In the genomic region with DNA sequence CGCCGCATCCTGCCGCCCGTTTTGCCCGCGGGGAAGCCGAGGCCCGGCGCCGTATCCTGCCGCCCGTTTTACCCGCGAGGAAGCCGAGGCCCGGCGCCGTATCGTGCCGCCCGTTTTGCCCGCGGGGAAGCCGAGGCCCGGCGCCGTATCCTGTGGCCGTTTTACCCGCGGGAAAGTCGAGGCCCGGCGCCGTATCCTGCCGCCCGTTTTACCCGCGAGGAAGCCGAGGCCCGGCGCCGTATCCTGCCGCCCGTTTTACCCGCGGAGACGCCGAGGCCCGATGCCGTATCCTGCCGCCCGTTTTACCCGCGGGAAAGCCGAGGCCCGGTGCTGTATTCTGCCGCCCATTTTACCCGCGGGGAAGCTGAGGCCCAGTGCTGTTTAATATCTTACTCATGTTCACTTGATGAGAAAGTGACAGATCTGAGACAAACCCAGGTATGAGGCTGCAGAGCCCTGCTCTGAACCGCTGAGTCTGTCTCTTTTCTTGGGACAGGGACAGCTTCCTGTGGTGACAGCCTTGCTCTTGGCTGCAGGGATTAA, we compare ENCODE assay signal across 11 cellular contexts.
A peak's percentile ranks its signal among the peaks of the same experiment; 100 is the strongest.
DNase-seq lines count a peak whose midpoint lies in the region; ATAC-seq, FAIRE-seq and TF ChIP-seq lines count a peak whose summit lies in the region.
"Had no signal": no experiment of that assay in that cellular context is flagged by ENCODE, and none has a peak within 500 bp of the region (broad histone marks: within the 10 kb centered on the region; RNA-seq: fewer than 3 reads in every experiment).

No MANE protein-coding gene starts in this region.

- H3K36me3 Mint-ChIP-seq in Calu3 (ENCODE audit: insufficient read depth, unreplicated experiment) = no peaks in the 10 kb centered on the region
- H3K36me3 Mint-ChIP-seq in activated naive CD8-positive, alpha-beta T cell treated with anti-CD3 and anti-CD28 coated beads, Interleukin-2, amount 10 ng/mL, durations not matched to agents 7 days and 5 days = no peaks in the 10 kb centered on the region

- no peaks in the 10 kb centered on the region for H3K9me3 Mint-ChIP-seq in Calu3 (ENCODE audit: low read depth, unreplicated experiment)
- peaks cover 2% of the 10 kb centered on the region for H3K9me3 Mint-ChIP-seq in activated naive CD8-positive, alpha-beta T cell treated with anti-CD3 and anti-CD28 coated beads, Interleukin-2, amount 10 ng/mL, durations not matched to agents 7 days and 5 days

- H2BK5ac ChIP-seq in mesenchymal stem cell (ENCODE audit: low read depth, low read length, poor library complexity, severe bottlenecking) = no peak overlapping the region

- H3K4me1 ChIP-seq in A549 (no peaks in the 10 kb centered on the region), mesenchymal stem cell (ENCODE audit: control insufficient read depth, insufficient read depth, low read depth, low read length) (no peaks in the 10 kb centered on the region)

- DNase-seq in A549 (ENCODE audit: low read depth in 1 of 2, low spot score in 1 of 2) = peak in 1 of 2 experiments; percentile 27
- DNase-seq in Calu3 = no peak
- DNase-seq in activated naive CD8-positive, alpha-beta T cell treated with anti-CD3 and anti-CD28 coated beads, Interleukin-2, amount 10 ng/mL, durations not matched to agents 7 days and 5 days = no peak
- no peak for DNase-seq in mesenchymal stem cell
- no peak for DNase-seq in NCI-H526 treated with DMSO at 0.1 percent for 48 hours (lab: John Stamatoyannopoulos, UW)
- no peak for DNase-seq in NCI-H1436 (lab: John Stamatoyannopoulos, UW)
- DNase-seq in SK-N-DZ (ENCODE audit: low spot score) = no peak
- DNase-seq: central memory CD4-positive, alpha-beta T cell; NCI-H1694 had no signal

- H3K9ac ChIP-seq in mesenchymal stem cell (ENCODE audit: low read length) = peak overlapping the region; percentile 43

- WGBS in A549 (ENCODE audit: missing lambda C conversion rate) = 12% methylated on average over 26 of the region's 60 CpGs
- WGBS in mesenchymal stem cell = 92% methylated on average over 60 of the region's 60 CpGs

- no peak for TF ChIP-seq EP300 in A549 (IDR thresholded peaks at IDR 0.05)

- peak overlapping the region; percentile 41 for H3K4me3 ChIP-seq in A549
- H3K4me3 ChIP-seq in mesenchymal stem cell (ENCODE audit: insufficient read depth in 1 of 2, low read depth in 1 of 2, low read length in 2 of 2) = no peak overlapping the region
- H3K4me3 ChIP-seq: lung had no signal

- TF ChIP-seq CTCF in A549 (IDR thresholded peaks at IDR 0.05) (no peak), Calu3 (IDR thresholded peaks at IDR 0.05; ENCODE audit: unreplicated experiment) (no peak)

- no peak overlapping the region for H3K23ac ChIP-seq in mesenchymal stem cell (ENCODE audit: low read length in 2 of 2)

- H3K27ac Mint-ChIP-seq in Calu3 (ENCODE audit: unreplicated experiment) = no peak overlapping the region
- no peak overlapping the region for H3K27ac Mint-ChIP-seq in activated naive CD8-positive, alpha-beta T cell treated with anti-CD3 and anti-CD28 coated beads, Interleukin-2, amount 10 ng/mL, durations not matched to agents 7 days and 5 days

- ATAC-seq in A549 (0 out of 6 replicates have a peak, but pooled peaks of 1 of the 2 experiments have one; percentile 26), HG02642 (IDR thresholded peaks at IDR 0.05; ENCODE audit: poor library complexity, unreplicated experiment) (no peak)
- no peak for ATAC-seq in activated naive CD8-positive, alpha-beta T cell treated with anti-CD3 and anti-CD28 coated beads, Interleukin-2, amount 10 ng/mL, durations not matched to agents 7 days and 5 days (ENCODE audit: low read depth)

- H2BK120ac ChIP-seq in mesenchymal stem cell (ENCODE audit: low read depth, low read length) = no peak overlapping the region

- no peak overlapping the region for H2AK5ac ChIP-seq in mesenchymal stem cell (ENCODE audit: low read length, severe bottlenecking)

- H3K27me3 Mint-ChIP-seq in Calu3 (ENCODE audit: unreplicated experiment) = peaks cover 96% of the 10 kb centered on the region
- peaks cover 39% of the 10 kb centered on the region for H3K27me3 Mint-ChIP-seq in activated naive CD8-positive, alpha-beta T cell treated with anti-CD3 and anti-CD28 coated beads, Interleukin-2, amount 10 ng/mL, durations not matched to agents 7 days and 5 days

- intact Hi-C loops in Calu3 (cut with micrococcal nuclease; ENCODE audit: unreplicated experiment) = no loop called here

- POLR2A ChIA-PET in A549 (lab: Yijun Ruan, JAX) = interaction anchor here (0.5 kb wide), 1 partner anchor 52 kb away, joined by 6 read pairs; no protein-coding TSS in a partner anchor
- POLR2A ChIA-PET in activated naive CD8-positive, alpha-beta T cell treated with anti-CD3 and anti-CD28 coated beads, Interleukin-2, amount 10 ng/mL, durations not matched to agents 7 days and 5 days (lab: Charles Lee) = no interaction called here

- peak overlapping the region; percentile 58 for H3K4me3 Mint-ChIP-seq in Calu3 (ENCODE audit: low read depth, unreplicated experiment)
- peak overlapping the region; percentile 61 for H3K4me3 Mint-ChIP-seq in activated naive CD8-positive, alpha-beta T cell treated with anti-CD3 and anti-CD28 coated beads, Interleukin-2, amount 10 ng/mL, durations not matched to agents 7 days and 5 days

- no peak overlapping the region for H3K18ac ChIP-seq in mesenchymal stem cell (ENCODE audit: low read depth in 1 of 2, low read length in 2 of 2)

- H3K9me3 ChIP-seq in A549 (peaks cover 4% of the 10 kb centered on the region; the same call in 1 of the 3 replicates), mesenchymal stem cell (ENCODE audit: control insufficient read depth, low read length) (peaks cover 4% of the 10 kb centered on the region)

- H3K36me3 ChIP-seq in mesenchymal stem cell (ENCODE audit: control insufficient read depth in 1 of 2, insufficient read depth in 2 of 2, low read depth in 1 of 2, low read length in 2 of 2) = no peaks in the 10 kb centered on the region

- H2BK12ac ChIP-seq in mesenchymal stem cell (ENCODE audit: low read length in 2 of 2) = no peak overlapping the region

- peaks cover 4 to 62% of the 10 kb centered on the region in 2 experiments for H3K27me3 ChIP-seq in mesenchymal stem cell (ENCODE audit: control insufficient read depth in 1 of 2, insufficient read depth in 1 of 2, low read length in 2 of 2)

- H4K91ac ChIP-seq in mesenchymal stem cell (ENCODE audit: low read length) = no peak overlapping the region

- H3K4me2 ChIP-seq in A549 (peak overlapping the region; percentile 79), mesenchymal stem cell (ENCODE audit: low read length, poor library complexity, severe bottlenecking) (no peak overlapping the region)

- TF ChIP-seq POLR2A in A549 (IDR thresholded peaks at IDR 0.05; ENCODE audit: low read length) = no peak

- H3K4me1 Mint-ChIP-seq in Calu3 (ENCODE audit: low read depth, unreplicated experiment) = no peaks in the 10 kb centered on the region
- H3K4me1 Mint-ChIP-seq in activated naive CD8-positive, alpha-beta T cell treated with anti-CD3 and anti-CD28 coated beads, Interleukin-2, amount 10 ng/mL, durations not matched to agents 7 days and 5 days = peaks cover 2% of the 10 kb centered on the region

- no peaks in the 10 kb centered on the region for H3K79me1 ChIP-seq in mesenchymal stem cell (replicated peaks; ENCODE audit: low read length, poor library complexity, severe bottlenecking)

- no peak overlapping the region for H3K4ac ChIP-seq in mesenchymal stem cell (ENCODE audit: low read depth in 1 of 2, low read length in 2 of 2)

- H3K14ac ChIP-seq in mesenchymal stem cell (ENCODE audit: low read length in 2 of 2) = no peak overlapping the region

- BruUV-seq in Calu3 (replicated peaks; lab: Mats Ljungman, UMichigan) = no TSS peak

- H2BK15ac ChIP-seq in mesenchymal stem cell (ENCODE audit: low read depth, poor library complexity, severe bottlenecking) = no peak overlapping the region

- H3K27ac ChIP-seq in A549 = peak overlapping the region in 1 of 2 experiments; percentile 73; a peak in 3 of 6 replicates
- no peak overlapping the region for H3K27ac ChIP-seq in mesenchymal stem cell (ENCODE audit: low read length, poor library complexity, severe bottlenecking)

- CTCF ChIA-PET in A549 (lab: Yijun Ruan, JAX) = interaction anchor here (1.6 kb wide), 1 partner anchor 123 kb away, joined by 3 read pairs; no protein-coding TSS in a partner anchor
- CTCF ChIA-PET in Calu3 (lab: Charles Lee) = interaction anchor here (0.8 kb wide), 2 partner anchors 23 to 165 kb away, joined by 3 to 5 read pairs; no protein-coding TSS in a partner anchor

- no peak for TF ChIP-seq RAD21 in A549 (conservative IDR thresholded peaks at IDR 0.05 in 1 of 2, IDR thresholded peaks at IDR 0.05 in 1 of 2)

- no peak for FAIRE-seq in A549 (lab: Jason Lieb, UNC)

- no peak overlapping the region for H2AFZ ChIP-seq in mesenchymal stem cell (ENCODE audit: low read depth, low read length)

- H4K8ac ChIP-seq in mesenchymal stem cell (ENCODE audit: low read length) = no peak overlapping the region

TF ChIP-seq in A549, 52 proteins besides CTCF, POLR2A, EP300 and RAD21:
- TF ChIP-seq HOXB13 (CRISPR knock-in tag; IDR thresholded peaks at IDR 0.05; ENCODE audit: low read depth) = no peak
- TF ChIP-seq, protein P1, sequence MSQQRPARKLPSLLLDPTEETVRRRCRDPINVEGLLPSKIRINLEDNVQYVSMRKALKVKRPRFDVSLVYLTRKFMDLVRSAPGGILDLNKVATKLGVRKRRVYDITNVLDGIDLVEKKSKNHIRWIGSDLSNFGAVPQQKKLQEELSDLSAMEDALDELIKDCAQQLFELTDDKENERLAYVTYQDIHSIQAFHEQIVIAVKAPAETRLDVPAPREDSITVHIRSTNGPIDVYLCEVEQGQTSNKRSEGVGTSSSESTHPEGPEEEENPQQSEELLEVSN (IDR thresholded peaks at IDR 0.05; ENCODE audit: borderline replicate concordance, low read depth) = peak; percentile 57; the same call in 1 of the 2 replicates
- TF ChIP-seq RNF2 (IDR thresholded peaks at IDR 0.05; ENCODE audit: borderline replicate concordance, low read depth) = 0 out of 2 replicates have a peak, but pooled peaks have one; percentile 65
- TF ChIP-seq, protein P2, sequence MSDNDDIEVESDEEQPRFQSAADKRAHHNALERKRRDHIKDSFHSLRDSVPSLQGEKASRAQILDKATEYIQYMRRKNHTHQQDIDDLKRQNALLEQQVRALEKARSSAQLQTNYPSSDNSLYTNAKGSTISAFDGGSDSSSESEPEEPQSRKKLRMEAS (IDR thresholded peaks at IDR 0.05) = peak; percentile 41
- TF ChIP-seq, protein P3, sequence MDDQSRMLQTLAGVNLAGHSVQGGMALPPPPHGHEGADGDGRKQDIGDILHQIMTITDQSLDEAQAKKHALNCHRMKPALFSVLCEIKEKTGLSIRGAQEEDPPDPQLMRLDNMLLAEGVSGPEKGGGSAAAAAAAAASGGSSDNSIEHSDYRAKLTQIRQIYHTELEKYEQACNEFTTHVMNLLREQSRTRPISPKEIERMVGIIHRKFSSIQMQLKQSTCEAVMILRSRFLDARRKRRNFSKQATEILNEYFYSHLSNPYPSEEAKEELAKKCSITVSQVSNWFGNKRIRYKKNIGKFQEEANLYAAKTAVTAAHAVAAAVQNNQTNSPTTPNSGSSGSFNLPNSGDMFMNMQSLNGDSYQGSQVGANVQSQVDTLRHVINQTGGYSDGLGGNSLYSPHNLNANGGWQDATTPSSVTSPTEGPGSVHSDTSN (IDR thresholded peaks at IDR 0.05) = 0 out of 2 replicates have a peak, but pooled peaks have one; percentile 36
- no peak for TF ChIP-seq ZNF302 (CRISPR knock-in tag; IDR thresholded peaks at IDR 0.05)
